17 cellular contexts compared by ENCODE assay signal in the genomic region with DNA sequence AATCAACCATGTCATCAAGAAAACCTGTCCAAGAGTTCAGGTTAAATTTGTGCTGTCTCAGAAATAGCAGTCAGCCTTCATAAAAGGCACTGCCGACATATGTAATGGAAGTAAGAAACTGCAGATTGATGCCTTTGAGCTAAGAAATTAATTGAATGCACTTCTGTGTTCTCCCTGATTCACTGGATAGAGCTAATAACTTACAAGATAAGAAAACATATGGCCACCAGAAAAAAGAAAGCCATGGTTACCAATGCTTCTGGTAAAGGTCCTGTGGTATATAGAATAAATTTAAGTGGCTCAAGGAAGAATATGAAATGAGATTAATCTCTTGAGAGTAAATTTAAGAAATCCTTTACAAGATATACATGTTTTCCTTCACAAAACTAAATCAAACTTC.
DNase-seq lines count a peak whose midpoint lies in the region; ATAC-seq, FAIRE-seq and TF ChIP-seq lines count a peak whose summit lies in the region.
"Had no signal": no experiment of that assay in that cellular context is flagged by ENCODE, and none has a peak within 500 bp of the region (broad histone marks: within the 10 kb centered on the region; RNA-seq: fewer than 3 reads in every experiment).

No MANE protein-coding gene starts in this region.

- DNase-seq in DMS 273 (lab: John Stamatoyannopoulos, UW; ENCODE audit: unreplicated experiment) (peak; percentile 7), DMS 273 treated with DMSO at 0.1 percent for 48 hours (lab: John Stamatoyannopoulos, UW) (no peak), H54 (ENCODE audit: insufficient read length, low spot score) (no peak), G401 (ENCODE audit: low spot score) (no peak)
- DNase-seq: AML-193; Caco-2; Calu3; CD4-positive, alpha-beta T cell; CD8-positive, alpha-beta T cell; DMS79 treated with DMSO at 0.1 percent for 48 hours; GDM1 had no signal

- in situ Hi-C loops in G401 (cut with HindIII; ENCODE audit: low sequenced_read_pairs), result no loop called here

- no peak for FAIRE-seq in H54 (lab: Jason Lieb, UNC)
- FAIRE-seq: A549, D721Med, GM12878, GM12892, GM18507 had no signal

- TF ChIP-seq POLR2A in H54 (IDR thresholded peaks at IDR 0.05; ENCODE audit: low read depth, low read length), result no peak

- no peak for ATAC-seq in SK-N-SH treated with all-trans-retinoic acid at 6 μM for 48 hours
- ATAC-seq: A549; CD8-positive, alpha-beta T cell; GM12878 had no signal

TF ChIP-seq in SK-N-SH treated with all-trans-retinoic acid at 6 μM for 48 hours, 23 proteins besides CTCF, POLR2A, EP300 and RAD21:
- TF ChIP-seq, protein P1, sequence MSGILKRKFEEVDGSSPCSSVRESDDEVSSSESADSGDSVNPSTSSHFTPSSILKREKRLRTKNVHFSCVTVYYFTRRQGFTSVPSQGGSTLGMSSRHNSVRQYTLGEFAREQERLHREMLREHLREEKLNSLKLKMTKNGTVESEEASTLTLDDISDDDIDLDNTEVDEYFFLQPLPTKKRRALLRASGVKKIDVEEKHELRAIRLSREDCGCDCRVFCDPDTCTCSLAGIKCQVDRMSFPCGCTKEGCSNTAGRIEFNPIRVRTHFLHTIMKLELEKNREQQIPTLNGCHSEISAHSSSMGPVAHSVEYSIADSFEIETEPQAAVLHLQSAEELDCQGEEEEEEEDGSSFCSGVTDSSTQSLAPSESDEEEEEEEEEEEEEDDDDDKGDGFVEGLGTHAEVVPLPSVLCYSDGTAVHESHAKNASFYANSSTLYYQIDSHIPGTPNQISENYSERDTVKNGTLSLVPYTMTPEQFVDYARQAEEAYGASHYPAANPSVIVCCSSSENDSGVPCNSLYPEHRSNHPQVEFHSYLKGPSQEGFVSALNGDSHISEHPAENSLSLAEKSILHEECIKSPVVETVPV (CRISPR knock-in tag; IDR thresholded peaks at IDR 0.05), result 0 out of 2 replicates have a peak, but pooled peaks have one; percentile 51
- TF ChIP-seq, protein P2, sequence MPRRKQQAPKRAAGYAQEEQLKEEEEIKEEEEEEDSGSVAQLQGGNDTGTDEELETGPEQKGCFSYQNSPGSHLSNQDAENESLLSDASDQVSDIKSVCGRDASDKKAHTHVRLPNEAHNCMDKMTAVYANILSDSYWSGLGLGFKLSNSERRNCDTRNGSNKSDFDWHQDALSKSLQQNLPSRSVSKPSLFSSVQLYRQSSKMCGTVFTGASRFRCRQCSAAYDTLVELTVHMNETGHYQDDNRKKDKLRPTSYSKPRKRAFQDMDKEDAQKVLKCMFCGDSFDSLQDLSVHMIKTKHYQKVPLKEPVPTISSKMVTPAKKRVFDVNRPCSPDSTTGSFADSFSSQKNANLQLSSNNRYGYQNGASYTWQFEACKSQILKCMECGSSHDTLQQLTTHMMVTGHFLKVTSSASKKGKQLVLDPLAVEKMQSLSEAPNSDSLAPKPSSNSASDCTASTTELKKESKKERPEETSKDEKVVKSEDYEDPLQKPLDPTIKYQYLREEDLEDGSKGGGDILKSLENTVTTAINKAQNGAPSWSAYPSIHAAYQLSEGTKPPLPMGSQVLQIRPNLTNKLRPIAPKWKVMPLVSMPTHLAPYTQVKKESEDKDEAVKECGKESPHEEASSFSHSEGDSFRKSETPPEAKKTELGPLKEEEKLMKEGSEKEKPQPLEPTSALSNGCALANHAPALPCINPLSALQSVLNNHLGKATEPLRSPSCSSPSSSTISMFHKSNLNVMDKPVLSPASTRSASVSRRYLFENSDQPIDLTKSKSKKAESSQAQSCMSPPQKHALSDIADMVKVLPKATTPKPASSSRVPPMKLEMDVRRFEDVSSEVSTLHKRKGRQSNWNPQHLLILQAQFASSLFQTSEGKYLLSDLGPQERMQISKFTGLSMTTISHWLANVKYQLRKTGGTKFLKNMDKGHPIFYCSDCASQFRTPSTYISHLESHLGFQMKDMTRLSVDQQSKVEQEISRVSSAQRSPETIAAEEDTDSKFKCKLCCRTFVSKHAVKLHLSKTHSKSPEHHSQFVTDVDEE (CRISPR knock-in tag; IDR thresholded peaks at IDR 0.05), result peak; percentile 84
- TF ChIP-seq, protein P3, sequence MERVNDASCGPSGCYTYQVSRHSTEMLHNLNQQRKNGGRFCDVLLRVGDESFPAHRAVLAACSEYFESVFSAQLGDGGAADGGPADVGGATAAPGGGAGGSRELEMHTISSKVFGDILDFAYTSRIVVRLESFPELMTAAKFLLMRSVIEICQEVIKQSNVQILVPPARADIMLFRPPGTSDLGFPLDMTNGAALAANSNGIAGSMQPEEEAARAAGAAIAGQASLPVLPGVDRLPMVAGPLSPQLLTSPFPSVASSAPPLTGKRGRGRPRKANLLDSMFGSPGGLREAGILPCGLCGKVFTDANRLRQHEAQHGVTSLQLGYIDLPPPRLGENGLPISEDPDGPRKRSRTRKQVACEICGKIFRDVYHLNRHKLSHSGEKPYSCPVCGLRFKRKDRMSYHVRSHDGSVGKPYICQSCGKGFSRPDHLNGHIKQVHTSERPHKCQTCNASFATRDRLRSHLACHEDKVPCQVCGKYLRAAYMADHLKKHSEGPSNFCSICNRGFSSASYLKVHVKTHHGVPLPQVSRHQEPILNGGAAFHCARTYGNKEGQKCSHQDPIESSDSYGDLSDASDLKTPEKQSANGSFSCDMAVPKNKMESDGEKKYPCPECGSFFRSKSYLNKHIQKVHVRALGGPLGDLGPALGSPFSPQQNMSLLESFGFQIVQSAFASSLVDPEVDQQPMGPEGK (CRISPR knock-in tag; IDR thresholded peaks at IDR 0.05; ENCODE audit: borderline replicate concordance), result no peak
- TF ChIP-seq PPARA (CRISPR knock-in tag; IDR thresholded peaks at IDR 0.05; ENCODE audit: borderline replicate concordance) (no peak), ZNF70 (CRISPR knock-in tag; IDR thresholded peaks at IDR 0.05) (0 out of 2 replicates have a peak, but pooled peaks have one; percentile 13), ZNF8 (CRISPR knock-in tag; IDR thresholded peaks at IDR 0.05) (no peak), TCF4 (CRISPR knock-in tag; IDR thresholded peaks at IDR 0.05; ENCODE audit: borderline replicate concordance) (peak; percentile 93), ZFP3 (CRISPR knock-in tag; IDR thresholded peaks at IDR 0.05) (no peak), TOX (CRISPR knock-in tag; IDR thresholded peaks at IDR 0.05; ENCODE audit: borderline replicate concordance) (no peak), CSDC2 (CRISPR knock-in tag; IDR thresholded peaks at IDR 0.05) (no peak), SNAI2 (CRISPR knock-in tag; IDR thresholded peaks at IDR 0.05) (no peak)
